ENCODE assay signal across 20 cellular contexts in genomic region chr13:113636266-113636963, GRCh38. TPM values are rescaled to one million over a fixed set of nuclear protein-coding genes. Genes with fewer than 3 reads are reported as not detected.
"Had no signal": no experiment of that assay in that cellular context is flagged by ENCODE, and none has a peak within 500 bp of the region (broad histone marks: within the 10 kb centered on the region; RNA-seq: fewer than 3 reads in every experiment).

No MANE protein-coding gene starts in this region.

- H3K27ac ChIP-seq: right atrium auricular region, SJCRH30, transverse colon had no signal

- H3K27me3 Mint-ChIP-seq: activated CD4-positive, alpha-beta memory T cell treated with anti-CD3 and anti-CD28 coated beads for 36 hours; activated naive CD4-positive, alpha-beta T cell treated with anti-CD3 and anti-CD28 coated beads, Interleukin-2, amount 10 ng/mL, durations not matched to agents 7 days and 5 days; brain; memory B cell; stimulated activated naive B cell treated with anti-CD40 and anti-IgM and Interleukin-4, amounts not matched to agents 10 μg/mL and 1 μg/mL and 100 μg/mL, for 72 hours had no signal

- H3K4me3 ChIP-seq: right atrium auricular region, SJCRH30, transverse colon had no signal

- H3K9me3 ChIP-seq: right atrium auricular region, SJCRH30, transverse colon had no signal

- H3K27me3 ChIP-seq: right atrium auricular region, SJCRH30, transverse colon had no signal

- H3K9me3 Mint-ChIP-seq: activated CD4-positive, alpha-beta memory T cell treated with anti-CD3 and anti-CD28 coated beads for 36 hours; activated naive CD4-positive, alpha-beta T cell treated with anti-CD3 and anti-CD28 coated beads, Interleukin-2, amount 10 ng/mL, durations not matched to agents 7 days and 5 days; activated T-helper 1 cell treated with anti-CD3 and anti-CD28 coated beads, Interleukin-12 subunit alpha, Interleukin-12 subunit beta, Interleukin-2, Interleukin-4 antibody, amounts not matched to agents 30 ng/mL and 10 ng/mL and 1 ng/mL, durations not matched to agents 14 hours and 24 hours and 36 hours; memory B cell; stimulated activated naive B cell treated with anti-CD40 and anti-IgM and Interleukin-4, amounts not matched to agents 10 μg/mL and 1 μg/mL and 100 μg/mL, for 72 hours had no signal

- H3K27ac Mint-ChIP-seq: activated CD4-positive, alpha-beta memory T cell treated with anti-CD3 and anti-CD28 coated beads for 36 hours; activated naive CD4-positive, alpha-beta T cell treated with anti-CD3 and anti-CD28 coated beads, Interleukin-2, amount 10 ng/mL, durations not matched to agents 7 days and 5 days; activated T-helper 1 cell treated with anti-CD3 and anti-CD28 coated beads, Interleukin-12 subunit alpha, Interleukin-12 subunit beta, Interleukin-2, Interleukin-4 antibody, amounts not matched to agents 30 ng/mL and 10 ng/mL and 1 ng/mL, durations not matched to agents 14 hours and 24 hours and 36 hours; memory B cell; stimulated activated naive B cell treated with anti-CD40 and anti-IgM and Interleukin-4, amounts not matched to agents 10 μg/mL and 1 μg/mL and 100 μg/mL, for 72 hours had no signal

- H3K4me3 Mint-ChIP-seq: activated CD4-positive, alpha-beta memory T cell treated with anti-CD3 and anti-CD28 coated beads for 36 hours; activated naive CD4-positive, alpha-beta T cell treated with anti-CD3 and anti-CD28 coated beads, Interleukin-2, amount 10 ng/mL, durations not matched to agents 7 days and 5 days; activated T-helper 1 cell treated with anti-CD3 and anti-CD28 coated beads, Interleukin-12 subunit alpha, Interleukin-12 subunit beta, Interleukin-2, Interleukin-4 antibody, amounts not matched to agents 30 ng/mL and 10 ng/mL and 1 ng/mL, durations not matched to agents 14 hours and 24 hours and 36 hours; brain; memory B cell; stimulated activated naive B cell treated with anti-CD40 and anti-IgM and Interleukin-4, amounts not matched to agents 10 μg/mL and 1 μg/mL and 100 μg/mL, for 72 hours had no signal

- DNase-seq: activated CD4-positive, alpha-beta memory T cell treated with anti-CD3 and anti-CD28 coated beads for 36 hours; activated CD4-positive, alpha-beta T cell treated with anti-CD3 and anti-CD28 coated beads for 1 hour; activated naive CD4-positive, alpha-beta T cell treated with anti-CD3 and anti-CD28 coated beads, Interleukin-2, amount 10 ng/mL, durations not matched to agents 7 days and 5 days; amniotic stem cell; dermis blood vessel endothelial cell; hypothalamus; left cardiac atrium; SJCRH30; stimulated activated CD4-positive, alpha-beta T cell treated with anti-CD3 and anti-CD28 coated beads, Interleukin-1b, Interleukin-23, amount 100 ng/mL, for 48 hours; stimulated activated naive B cell treated with anti-CD40 and anti-IgM and Interleukin-4, amounts not matched to agents 10 μg/mL and 1 μg/mL and 100 μg/mL, for 72 hours; SW 1271; T-helper 9 cell had no signal

- ATAC-seq: left cardiac atrium; stimulated activated naive B cell treated with anti-CD40 and anti-IgM and Interleukin-4, amounts not matched to agents 10 μg/mL and 1 μg/mL and 100 μg/mL, for 72 hours had no signal

- H3K4me1 Mint-ChIP-seq: brain, memory B cell had no signal

- H3K4me1 ChIP-seq: right atrium auricular region, SJCRH30, transverse colon had no signal

RNA-seq across cellular contexts. Expression of gene ATP4B, which starts 21.6 kb away (rescaled TPM):
- total RNA-seq: activated CD4-positive, alpha-beta memory T cell treated with anti-CD3 and anti-CD28 coated beads for 36 hours; activated T-helper 1 cell treated with anti-CD3 and anti-CD28 coated beads, Interleukin-12 subunit alpha, Interleukin-12 subunit beta, Interleukin-2, Interleukin-4 antibody, amounts not matched to agents 30 ng/mL and 10 ng/mL and 1 ng/mL, durations not matched to agents 14 hours and 24 hours and 36 hours; dermis blood vessel endothelial cell; left cardiac atrium; right atrium auricular region; SJCRH30; subcutaneous adipose tissue; transverse colon had no signal

RNA-seq across cellular contexts. Expression of gene GRK1, which starts 30.6 kb away (rescaled TPM):
- total RNA-seq: activated CD4-positive, alpha-beta memory T cell treated with anti-CD3 and anti-CD28 coated beads for 36 hours; activated T-helper 1 cell treated with anti-CD3 and anti-CD28 coated beads, Interleukin-12 subunit alpha, Interleukin-12 subunit beta, Interleukin-2, Interleukin-4 antibody, amounts not matched to agents 30 ng/mL and 10 ng/mL and 1 ng/mL, durations not matched to agents 14 hours and 24 hours and 36 hours; dermis blood vessel endothelial cell; glomerular endothelial cell; right atrium auricular region; SJCRH30; subcutaneous adipose tissue; transverse colon had no signal
- polyA plus RNA-seq: esophagus had no signal
